ENCODE assay signal across 20 cellular contexts in the genomic region with DNA sequence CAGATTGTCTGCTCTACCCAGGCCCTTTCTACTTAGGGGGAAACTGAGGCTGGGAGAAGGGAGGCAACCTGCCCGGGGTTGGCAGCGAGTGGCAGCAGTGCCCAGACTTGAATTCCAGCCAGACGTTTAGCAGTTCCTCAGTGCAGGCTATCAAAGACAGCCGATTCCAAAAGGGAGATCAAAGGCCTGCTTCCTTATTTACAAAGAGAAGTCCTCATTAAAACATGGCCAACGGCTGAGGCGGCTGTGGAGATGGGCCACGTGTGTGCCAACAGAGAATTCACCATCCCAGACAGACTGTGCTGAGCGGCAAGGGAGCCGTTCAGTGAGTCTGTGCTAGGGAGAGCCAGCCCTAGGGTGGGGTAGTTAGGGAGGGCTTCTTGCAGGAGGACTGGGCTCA. TPM values are rescaled to one million over a fixed set of nuclear protein-coding genes. Genes with fewer than 3 reads are reported as not detected.
"Had no signal": no experiment of that assay in that cellular context is flagged by ENCODE, and none has a peak within 500 bp of the region (broad histone marks: within the 10 kb centered on the region; RNA-seq: fewer than 3 reads in every experiment).

No MANE protein-coding gene starts in this region.

- H3K27me3 ChIP-seq: body of pancreas, neutrophil had no signal

- H3K36me3 Mint-ChIP-seq: activated CD8-positive, alpha-beta memory T cell treated with anti-CD3 and anti-CD28 coated beads, Interleukin-2, amount 10 ng/mL, durations not matched to agents 7 days and 5 days; activated naive CD4-positive, alpha-beta T cell treated with anti-CD3 and anti-CD28 coated beads, Interleukin-2, amount 50 U/mL, for 24 hours; mesothelial cell of epicardium; naive B cell; stimulated activated memory B cell treated with anti-CD40 and anti-IgM and Interleukin-4, amounts not matched to agents 10 μg/mL and 1 μg/mL and 100 μg/mL, for 72 hours had no signal

- H3K4me1 ChIP-seq: body of pancreas, lower lobe of right lung, spleen had no signal

- H3K4me3 Mint-ChIP-seq: activated CD8-positive, alpha-beta memory T cell treated with anti-CD3 and anti-CD28 coated beads, Interleukin-2, amount 10 ng/mL, durations not matched to agents 7 days and 5 days; activated naive CD4-positive, alpha-beta T cell treated with anti-CD3 and anti-CD28 coated beads, Interleukin-2, amount 50 U/mL, for 24 hours; activated T-cell treated with anti-CD3 and anti-CD28 coated beads, Interleukin-2, amount 50 U/mL, for 24 hours; mesothelial cell of epicardium; naive B cell; stimulated activated memory B cell treated with anti-CD40 and anti-IgM and Interleukin-4, amounts not matched to agents 10 μg/mL and 1 μg/mL and 100 μg/mL, for 72 hours had no signal

- DNase-seq: activated CD8-positive, alpha-beta memory T cell treated with anti-CD3 and anti-CD28 coated beads, Interleukin-2, amount 10 ng/mL, durations not matched to agents 7 days and 5 days; activated effector memory CD4-positive, alpha-beta T cell treated with Interleukin-2 at 50 U/mL for 16 hours; activated T-cell treated with anti-CD3 and anti-CD28 coated beads, Interleukin-2, amount 50 U/mL, for 24 hours; amniotic stem cell; body of pancreas; hippocampal formation; lower lobe of right lung; naive B cell; posterior cingulate gyrus; right cardiac atrium; stimulated activated CD4-positive, alpha-beta T cell treated with anti-CD3 and anti-CD28 coated beads, Interleukin-1b, Interleukin-23, amount 100 ng/mL, for 48 hours; trophoblast cell had no signal

- H3K4me1 Mint-ChIP-seq: activated CD8-positive, alpha-beta memory T cell treated with anti-CD3 and anti-CD28 coated beads, Interleukin-2, amount 10 ng/mL, durations not matched to agents 7 days and 5 days; activated naive CD4-positive, alpha-beta T cell treated with anti-CD3 and anti-CD28 coated beads, Interleukin-2, amount 50 U/mL, for 24 hours; naive B cell; stimulated activated memory B cell treated with anti-CD40 and anti-IgM and Interleukin-4, amounts not matched to agents 10 μg/mL and 1 μg/mL and 100 μg/mL, for 72 hours had no signal

- H3K27ac Mint-ChIP-seq: activated CD8-positive, alpha-beta memory T cell treated with anti-CD3 and anti-CD28 coated beads, Interleukin-2, amount 10 ng/mL, durations not matched to agents 7 days and 5 days; activated naive CD4-positive, alpha-beta T cell treated with anti-CD3 and anti-CD28 coated beads, Interleukin-2, amount 50 U/mL, for 24 hours; activated T-cell treated with anti-CD3 and anti-CD28 coated beads, Interleukin-2, amount 50 U/mL, for 24 hours; mesothelial cell of epicardium; naive B cell; stimulated activated memory B cell treated with anti-CD40 and anti-IgM and Interleukin-4, amounts not matched to agents 10 μg/mL and 1 μg/mL and 100 μg/mL, for 72 hours had no signal

- H3K9me3 Mint-ChIP-seq: activated naive CD4-positive, alpha-beta T cell treated with anti-CD3 and anti-CD28 coated beads, Interleukin-2, amount 50 U/mL, for 24 hours; activated T-cell treated with anti-CD3 and anti-CD28 coated beads, Interleukin-2, amount 50 U/mL, for 24 hours; mesothelial cell of epicardium; naive B cell; stimulated activated memory B cell treated with anti-CD40 and anti-IgM and Interleukin-4, amounts not matched to agents 10 μg/mL and 1 μg/mL and 100 μg/mL, for 72 hours had no signal

- H3K36me3 ChIP-seq: lower lobe of right lung, neutrophil, spleen had no signal

- H3K9me3 ChIP-seq: body of pancreas, lower lobe of right lung, neutrophil, spleen had no signal

- H3K27ac ChIP-seq: body of pancreas, lower lobe of right lung, neutrophil, spleen had no signal

- H3K4me3 ChIP-seq: body of pancreas, lower lobe of right lung, spleen had no signal

RNA-seq across cellular contexts. Expression of gene C1QB, which starts 27.7 kb away (rescaled TPM):
- total RNA-seq: activated CD8-positive, alpha-beta memory T cell treated with anti-CD3 and anti-CD28 coated beads, Interleukin-2, amount 10 ng/mL, durations not matched to agents 7 days and 5 days; dermis microvascular lymphatic vessel endothelial cell; glomerular endothelial cell; mesothelial cell of epicardium; T-helper 2 cell treated with Interferon-gamma antibody and Interleukin-4, amounts not matched to agents 100 ng/mL and 5 ng/mL, for 36 hours had no signal

RNA-seq across cellular contexts. Expression of gene EPHB2, which starts 29.9 kb away (rescaled TPM):
- total RNA-seq: T-helper 2 cell treated with Interferon-gamma antibody and Interleukin-4, amounts not matched to agents 100 ng/mL and 5 ng/mL, for 36 hours had no signal

RNA-seq across cellular contexts. Expression of gene C1QC, which starts 37.3 kb away (rescaled TPM):
- total RNA-seq: activated CD8-positive, alpha-beta memory T cell treated with anti-CD3 and anti-CD28 coated beads, Interleukin-2, amount 10 ng/mL, durations not matched to agents 7 days and 5 days; dermis microvascular lymphatic vessel endothelial cell; glomerular endothelial cell; mesothelial cell of epicardium; T-helper 2 cell treated with Interferon-gamma antibody and Interleukin-4, amounts not matched to agents 100 ng/mL and 5 ng/mL, for 36 hours had no signal

RNA-seq across cellular contexts. Expression of gene C1QA, which starts 44.3 kb away (rescaled TPM):
- total RNA-seq: activated CD8-positive, alpha-beta memory T cell treated with anti-CD3 and anti-CD28 coated beads, Interleukin-2, amount 10 ng/mL, durations not matched to agents 7 days and 5 days; dermis microvascular lymphatic vessel endothelial cell; glomerular endothelial cell; mesothelial cell of epicardium; T-helper 2 cell treated with Interferon-gamma antibody and Interleukin-4, amounts not matched to agents 100 ng/mL and 5 ng/mL, for 36 hours had no signal
